9 cellular contexts compared by ENCODE assay signal in genomic region chr11:95138448-95138847, GRCh38. TPM values are rescaled to one million over a fixed set of nuclear protein-coding genes. Genes with fewer than 3 reads are reported as not detected.
A peak's percentile ranks its signal among the peaks of the same experiment; 100 is the strongest.
DNase-seq lines count a peak whose midpoint lies in the region; ATAC-seq, FAIRE-seq and TF ChIP-seq lines count a peak whose summit lies in the region.
"Had no signal": no experiment of that assay in that cellular context is flagged by ENCODE, and none has a peak within 500 bp of the region (broad histone marks: within the 10 kb centered on the region; RNA-seq: fewer than 3 reads in every experiment).

No MANE protein-coding gene starts in this region.

- H3K9me3 ChIP-seq in T-helper 17 cell (ENCODE audit: control insufficient read depth, low read length, poor library complexity, severe bottlenecking) = no peaks in the 10 kb centered on the region
- H3K9me3 ChIP-seq in HepG2 (ENCODE audit: low read length) = no peaks in the 10 kb centered on the region
- no peaks in the 10 kb centered on the region for H3K9me3 ChIP-seq in CD8-positive, alpha-beta T cell (ENCODE audit: low read length)

- TF ChIP-seq RAD21 in HepG2 (CRISPR knock-in tag; IDR thresholded peaks at IDR 0.05) = no peak

- H3K4me3 Mint-ChIP-seq in activated naive CD8-positive, alpha-beta T cell treated with anti-CD3 and anti-CD28 coated beads, Interleukin-2, amount 10 ng/mL, durations not matched to agents 7 days and 5 days = no peak overlapping the region
- no peak overlapping the region for H3K4me3 Mint-ChIP-seq in activated naive CD8-positive, alpha-beta T cell treated with anti-CD3 and anti-CD28 coated beads for 36 hours
- no peak overlapping the region for H3K4me3 Mint-ChIP-seq in T-helper 17 cell
- H3K4me3 Mint-ChIP-seq in CD8-positive, alpha-beta T cell = no peak overlapping the region

- CTCF ChIA-PET in HepG2 (lab: Yijun Ruan, JAX; ENCODE audit: low intra/inter-chr PET ratio, low total read pairs) = no interaction called here
- CTCF ChIA-PET in CD8-positive, alpha-beta T cell (lab: Charles Lee) = interaction anchor here (2.0 kb wide), 1 partner anchor 69 kb away, joined by 8 read pairs; no protein-coding TSS in a partner anchor

- H3K9ac ChIP-seq in HepG2 (ENCODE audit: insufficient read depth, low read depth, low read length) = no peak overlapping the region

- no peak for TF ChIP-seq EP300 in HepG2 (IDR thresholded peaks at IDR 0.05; ENCODE audit: low read depth in 2 of 2, low read length in 2 of 2)
- TF ChIP-seq EP300 in HepG2 (CRISPR knock-in tag; IDR thresholded peaks at IDR 0.05; ENCODE audit: borderline replicate concordance) = no peak

- H3K27ac Mint-ChIP-seq in activated naive CD8-positive, alpha-beta T cell treated with anti-CD3 and anti-CD28 coated beads, Interleukin-2, amount 10 ng/mL, durations not matched to agents 7 days and 5 days = no peak overlapping the region
- H3K27ac Mint-ChIP-seq in activated naive CD8-positive, alpha-beta T cell treated with anti-CD3 and anti-CD28 coated beads for 36 hours = no peak overlapping the region
- H3K27ac Mint-ChIP-seq in T-helper 17 cell = no peak overlapping the region
- no peak overlapping the region for H3K27ac Mint-ChIP-seq in CD8-positive, alpha-beta T cell

- H3K4me2 ChIP-seq in HepG2 (ENCODE audit: low read depth, low read length) = no peak overlapping the region

- POLR2A ChIA-PET in activated naive CD8-positive, alpha-beta T cell treated with anti-CD3 and anti-CD28 coated beads, Interleukin-2, amount 10 ng/mL, durations not matched to agents 7 days and 5 days (lab: Charles Lee) = interaction anchor here (2.9 kb wide), 1 partner anchor 49 kb away, joined by 24 read pairs; the partner anchor contains the start of gene ENDOD1
- POLR2A ChIA-PET in HepG2 (lab: Yijun Ruan, JAX) = no interaction called here
- POLR2A ChIA-PET in CD8-positive, alpha-beta T cell (lab: Charles Lee) = no interaction called here

- peak; percentile 73 for ATAC-seq in activated naive CD8-positive, alpha-beta T cell treated with anti-CD3 and anti-CD28 coated beads, Interleukin-2, amount 10 ng/mL, durations not matched to agents 7 days and 5 days (ENCODE audit: low read depth)
- ATAC-seq in HG02973 (IDR thresholded peaks at IDR 0.05; ENCODE audit: unreplicated experiment) (peak; percentile 83), T-helper 17 cell (peak; percentile 58), HepG2 (peak; percentile 90)
- no peak for ATAC-seq in CD8-positive, alpha-beta T cell

- H3K79me2 ChIP-seq in HepG2 (ENCODE audit: insufficient read depth, low read length) = no peaks in the 10 kb centered on the region

- H3K36me3 ChIP-seq in HepG2 (replicated peaks in 1 of 2; ENCODE audit: control insufficient read depth in 1 of 2, insufficient read depth in 2 of 2, low read length in 2 of 2) = no peaks in the 10 kb centered on the region
- no peaks in the 10 kb centered on the region for H3K36me3 ChIP-seq in CD8-positive, alpha-beta T cell (ENCODE audit: insufficient read depth, low read length)

- no peak overlapping the region for H3K27ac ChIP-seq in HepG2 (ENCODE audit: extremely low read length, insufficient read depth, low read length)
- H3K27ac ChIP-seq in CD8-positive, alpha-beta T cell (ENCODE audit: low read depth, low read length) = no peak overlapping the region
- H3K27ac ChIP-seq: skin epidermis had no signal

- peaks cover 7% of the 10 kb centered on the region for H3K36me3 Mint-ChIP-seq in activated naive CD8-positive, alpha-beta T cell treated with anti-CD3 and anti-CD28 coated beads, Interleukin-2, amount 10 ng/mL, durations not matched to agents 7 days and 5 days
- H3K36me3 Mint-ChIP-seq in activated naive CD8-positive, alpha-beta T cell treated with anti-CD3 and anti-CD28 coated beads for 36 hours = peaks cover 6% of the 10 kb centered on the region
- no peaks in the 10 kb centered on the region for H3K36me3 Mint-ChIP-seq in T-helper 17 cell (ENCODE audit: low read depth)
- peaks cover 2% of the 10 kb centered on the region for H3K36me3 Mint-ChIP-seq in CD8-positive, alpha-beta T cell

- H3K9me3 Mint-ChIP-seq in activated naive CD8-positive, alpha-beta T cell treated with anti-CD3 and anti-CD28 coated beads, Interleukin-2, amount 10 ng/mL, durations not matched to agents 7 days and 5 days = peaks cover 3% of the 10 kb centered on the region
- H3K9me3 Mint-ChIP-seq in activated naive CD8-positive, alpha-beta T cell treated with anti-CD3 and anti-CD28 coated beads for 36 hours = no peaks in the 10 kb centered on the region
- H3K9me3 Mint-ChIP-seq in CD8-positive, alpha-beta T cell = no peaks in the 10 kb centered on the region

- intact Hi-C loops in HepG2 (cut with micrococcal nuclease; ENCODE audit: unreplicated experiment) = loop anchor here (2.0 kb wide), 1 partner anchor 70 kb away; no protein-coding TSS in a partner anchor
- intact Hi-C loops in CD8-positive, alpha-beta T cell (cut with DNase I, micrococcal nuclease) = loop anchor here in 1 of 2 experiments (1.0 kb wide), 1 partner anchor 69 kb away; no protein-coding TSS in a partner anchor

- peak; percentile 37 for TF ChIP-seq CTCF in HepG2 (CRISPR knock-in tag; IDR thresholded peaks at IDR 0.05)
- no peak for TF ChIP-seq CTCF in CD8-positive, alpha-beta T cell (IDR thresholded peaks at IDR 0.05)

- FAIRE-seq in HepG2 (lab: Jason Lieb, UNC) = no peak

- no peaks in the 10 kb centered on the region for H4K20me1 ChIP-seq in HepG2 (ENCODE audit: insufficient read depth, low read length)

- WGBS in HepG2 (ENCODE audit: low lambda C conversion rate) = 3% methylated on average over 2 of the region's 2 CpGs

- no peak for TF ChIP-seq POLR2A in HepG2 (IDR thresholded peaks at IDR 0.05; ENCODE audit: insufficient read depth in 1 of 2, low read depth in 2 of 2, low read length in 2 of 2)

- H3K4me1 ChIP-seq in HepG2 (ENCODE audit: insufficient read depth, low read length) = no peaks in the 10 kb centered on the region
- no peaks in the 10 kb centered on the region for H3K4me1 ChIP-seq in CD8-positive, alpha-beta T cell (ENCODE audit: insufficient read depth, low read length)

- no peak for DNase-seq in activated naive CD8-positive, alpha-beta T cell treated with anti-CD3 and anti-CD28 coated beads, Interleukin-2, amount 10 ng/mL, durations not matched to agents 7 days and 5 days
- DNase-seq in activated naive CD8-positive, alpha-beta T cell treated with anti-CD3 and anti-CD28 coated beads for 36 hours = no peak
- DNase-seq in T-helper 17 cell (no peak), HepG2 (ENCODE audit: low spot score) (no peak)
- no peak for DNase-seq in CD8-positive, alpha-beta T cell
- no peak for DNase-seq in stimulated activated CD4-positive, alpha-beta T cell treated with anti-CD3 and anti-CD28 coated beads, Interleukin-12 subunit alpha, Interleukin-12 subunit beta, amount 100 ng/mL, for 4 hours
- no peak for DNase-seq in activated CD4-positive, alpha-beta T cell treated with anti-CD3 and anti-CD28 coated beads, Interleukin-2, amount 50 U/mL, for 4 hours

- H3K4me1 Mint-ChIP-seq in activated naive CD8-positive, alpha-beta T cell treated with anti-CD3 and anti-CD28 coated beads, Interleukin-2, amount 10 ng/mL, durations not matched to agents 7 days and 5 days = peaks cover 18% of the 10 kb centered on the region
- H3K4me1 Mint-ChIP-seq in activated naive CD8-positive, alpha-beta T cell treated with anti-CD3 and anti-CD28 coated beads for 36 hours = peaks cover 21% of the 10 kb centered on the region
- H3K4me1 Mint-ChIP-seq in T-helper 17 cell = peaks cover 4% of the 10 kb centered on the region
- H3K4me1 Mint-ChIP-seq in CD8-positive, alpha-beta T cell (ENCODE audit: low read depth) = no peaks in the 10 kb centered on the region

- H3K4me3 ChIP-seq in HepG2 (replicated peaks in 1 of 3; ENCODE audit: insufficient read depth in 1 of 3, low read depth in 2 of 3, low read length in 3 of 3) = no peak overlapping the region
- no peak overlapping the region for H3K4me3 ChIP-seq in CD8-positive, alpha-beta T cell (ENCODE audit: low read depth, low read length)
- H3K4me3 ChIP-seq: skin epidermis had no signal

- H3K27me3 Mint-ChIP-seq in activated naive CD8-positive, alpha-beta T cell treated with anti-CD3 and anti-CD28 coated beads, Interleukin-2, amount 10 ng/mL, durations not matched to agents 7 days and 5 days = peaks cover 9% of the 10 kb centered on the region
- H3K27me3 Mint-ChIP-seq in activated naive CD8-positive, alpha-beta T cell treated with anti-CD3 and anti-CD28 coated beads for 36 hours = peaks cover 1% of the 10 kb centered on the region
- peaks cover 27% of the 10 kb centered on the region for H3K27me3 Mint-ChIP-seq in T-helper 17 cell
- H3K27me3 Mint-ChIP-seq in CD8-positive, alpha-beta T cell (ENCODE audit: low read depth) = peaks cover 6% of the 10 kb centered on the region

- peaks cover 0 to 4% of the 10 kb centered on the region in 2 experiments; a peak in 2 of 5 replicates for H3K27me3 ChIP-seq in HepG2 (ENCODE audit: control insufficient read depth in 1 of 2, insufficient read depth in 2 of 2, low read length in 2 of 2)
- H3K27me3 ChIP-seq in CD8-positive, alpha-beta T cell (ENCODE audit: insufficient read depth, low read length) = no peaks in the 10 kb centered on the region

- no peak overlapping the region for H2AFZ ChIP-seq in HepG2 (ENCODE audit: low read length)

- BruUV-seq in HepG2 (replicated peaks; lab: Mats Ljungman, UMichigan) = no TSS peak

- in situ Hi-C loops in HepG2 (cut with HindIII; ENCODE audit: extremely low pct_ligation_motif_present, low pct_unique_long_range_greater_than_20kb) = loop anchor here (25.0 kb wide), 1 partner anchor 526 kb away; no protein-coding TSS in a partner anchor

RNA-seq across cellular contexts. Expression of gene ENDOD1, which starts 48.8 kb away (rescaled TPM):
- 10 to 100 TPM; 23.8 TPM for total RNA-seq in activated naive CD8-positive, alpha-beta T cell treated with anti-CD3 and anti-CD28 coated beads, Interleukin-2, amount 10 ng/mL, durations not matched to agents 7 days and 5 days
- total RNA-seq in activated naive CD8-positive, alpha-beta T cell treated with anti-CD3 and anti-CD28 coated beads for 36 hours = 10 to 100 TPM; 21.5 to 22.1 TPM
- 10 to 100 TPM in 1 of 2 donors, 1 to 10 TPM in 1; 7.3 to 22.5 TPM for total RNA-seq in T-helper 17 cell
- total RNA-seq in HepG2 (2016; rRNA removed; fragmentation: Illumina TruSeq; extraction: Trizol) = 4.3 and 6.8 TPM in 2 replicates
- total RNA-seq in HepG2 (2016; cell fraction: cytosol; rRNA removed; fragmentation: Illumina TruSeq; extraction: Trizol; ENCODE audit: low read depth) = 0.30 and 0.62 TPM in 2 replicates
- total RNA-seq in HepG2 (2016; cell fraction: insoluble cytoplasmic fraction; rRNA removed; fragmentation: Illumina TruSeq; extraction: Trizol) = 4.0 and 6.7 TPM in 2 replicates
- total RNA-seq in HepG2 (2016; cell fraction: membrane; rRNA removed; fragmentation: Illumina TruSeq; extraction: Trizol) = 2.4 and 3.2 TPM in 2 replicates
- total RNA-seq in HepG2 (2016; cell fraction: nucleus; rRNA removed; fragmentation: Illumina TruSeq; extraction: Trizol) = 5.9 and 7.0 TPM in 2 replicates
- polyA plus RNA-seq in HepG2 (2011; rRNA removed) = 2.0 and 2.1 TPM in 2 replicates
- 1.7 and 2.3 TPM in 2 replicates for polyA plus RNA-seq in HepG2 (2011; cell fraction: cytosol; rRNA removed)
- polyA plus RNA-seq in HepG2 (2011; cell fraction: nucleus; rRNA removed) = 0.72 and 1.2 TPM in 2 replicates
- 2.1 and 2.3 TPM in 2 replicates for polyA plus RNA-seq in HepG2 (2012)
- 0.43 and 0.46 TPM in 2 replicates for polyA plus RNA-seq in HepG2 (2016; cell fraction: cytosol; fragmentation: Illumina TruSeq; extraction: Trizol; ENCODE audit: low read depth)
- 2.3 and 3.0 TPM in 2 replicates for polyA plus RNA-seq in HepG2 (2016; cell fraction: insoluble cytoplasmic fraction; fragmentation: Illumina TruSeq; extraction: Trizol; ENCODE audit: low read depth)
- 1.1 and 1.3 TPM in 2 replicates for polyA plus RNA-seq in HepG2 (2016; cell fraction: membrane; fragmentation: Illumina TruSeq; extraction: Trizol; ENCODE audit: low read depth)
- 5.2 and 5.9 TPM in 2 replicates for polyA plus RNA-seq in HepG2 (2016; cell fraction: nucleus; fragmentation: Illumina TruSeq; extraction: Trizol; ENCODE audit: insufficient read depth, low read depth)
- 2.9 and 4.8 TPM in 2 replicates for polyA minus RNA-seq in HepG2 (2011; rRNA and poly(A)+ RNA removed; ENCODE audit: low replicate concordance)
- 3.1 and 3.2 TPM in 2 replicates for polyA minus RNA-seq in HepG2 (2011; cell fraction: cytosol; rRNA and poly(A)+ RNA removed)
- 2.2 and 3.5 TPM in 2 replicates for polyA minus RNA-seq in HepG2 (2011; cell fraction: nucleus; rRNA and poly(A)+ RNA removed)
- total RNA-seq in CD8-positive, alpha-beta T cell = 1 to 10 TPM; 5.6 to 5.9 TPM
